In the genomic region with DNA sequence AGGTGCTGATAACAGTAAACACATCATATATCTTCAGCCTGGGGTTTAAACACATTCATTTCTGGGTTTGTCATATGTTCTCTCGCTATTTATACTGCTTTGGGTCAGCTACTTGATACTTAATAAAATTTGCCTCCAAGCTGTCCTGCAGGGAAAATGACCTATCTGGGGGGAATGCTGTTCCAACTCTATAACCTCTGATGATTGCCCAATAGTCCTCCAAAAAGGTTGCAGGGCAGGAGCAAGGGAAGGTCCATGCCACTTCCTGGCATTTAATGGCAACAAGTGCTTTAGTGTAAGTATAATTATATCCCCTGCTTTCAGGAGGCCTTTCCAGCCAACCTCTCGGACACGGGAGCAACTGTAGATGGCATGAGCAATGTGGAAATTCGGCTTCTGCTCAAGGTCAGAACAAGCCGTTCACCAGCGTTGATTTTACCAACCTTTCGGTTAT, we compare ENCODE assay signal across 19 cellular contexts.
DNase-seq lines count a peak whose midpoint lies in the region; ATAC-seq and TF ChIP-seq lines count a peak whose summit lies in the region.
"Had no signal": no experiment of that assay in that cellular context is flagged by ENCODE, and none has a peak within 500 bp of the region (broad histone marks: within the 10 kb centered on the region; RNA-seq: fewer than 3 reads in every experiment).

No MANE protein-coding gene starts in this region.

- no peaks in the 10 kb centered on the region for H3K36me3 ChIP-seq in body of pancreas (replicated peaks in 1 of 2; ENCODE audit: insufficient read depth in 1 of 2, low read depth in 2 of 2)
- H3K36me3 ChIP-seq in heart right ventricle = no peaks in the 10 kb centered on the region
- H3K36me3 ChIP-seq in tibial artery = no peaks in the 10 kb centered on the region
- H3K36me3 ChIP-seq: BLaER1 treated with 17β-estradiol and CSF1 and Interleukin-3, amounts not matched to agents 10 nM and 100 nM; Peyer's patch had no signal

- H3K27ac ChIP-seq in body of pancreas (peak overlapping the region in 3 of 4 donors; percentile 58 to 79 (median 63)), heart right ventricle (peak overlapping the region; percentile 74 to 89 (median 79)), tibial artery (peak overlapping the region; percentile 78 to 81)

- DNase-seq in body of pancreas (peak in 2 of 4 donors; percentile 16 to 25), heart right ventricle (no peak), osteocyte (ENCODE audit: extremely low spot score, unreplicated experiment) (no peak), tibial artery (peak; percentile 48 to 87), OCI-M1 (lab: John Stamatoyannopoulos, UW) (no peak), DMS79 treated with DMSO at 0.1 percent for 48 hours (lab: John Stamatoyannopoulos, UW) (no peak), NCI-H526 (lab: John Stamatoyannopoulos, UW) (no peak)
- no peak for DNase-seq in stimulated activated CD4-positive, alpha-beta T cell treated with anti-CD3 and anti-CD28 coated beads, Interleukin-2, amount 100 ng/mL, for 24 hours
- DNase-seq: activated CD4-positive, CD25-positive, alpha-beta regulatory T cell treated with anti-CD3 and anti-CD28 coated beads, Interleukin-2, amount 50 U/mL, for 72 hours; DND-41; Kasumi-1; NCI-H1694; NCI-H524 treated with DMSO at 0.1 percent for 48 hours; nephron progenitor cell had no signal

- peak overlapping the region; percentile 66 for H3K27ac Mint-ChIP-seq in osteocyte (ENCODE audit: unreplicated experiment)
- H3K27ac Mint-ChIP-seq: activated naive CD4-positive, alpha-beta T cell treated with anti-CD3 and anti-CD28 coated beads, Interleukin-2, amount 50 U/mL, for 72 hours; nephron progenitor cell; T-cell had no signal

- no peaks in the 10 kb centered on the region for H3K27me3 Mint-ChIP-seq in osteocyte (ENCODE audit: unreplicated experiment)
- H3K27me3 Mint-ChIP-seq: central memory CD8-positive, alpha-beta T cell; T-cell had no signal

- no peak overlapping the region for H3K4me3 Mint-ChIP-seq in osteocyte (ENCODE audit: unreplicated experiment)
- H3K4me3 Mint-ChIP-seq: central memory CD8-positive, alpha-beta T cell; nephron progenitor cell; T-cell had no signal

- H3K4me1 ChIP-seq in body of pancreas (peaks cover 37% of the 10 kb centered on the region), heart right ventricle (peaks cover 2 to 51% (median 12%) of the 10 kb centered on the region in 9 donors), tibial artery (peaks cover 0 to 43% (median 39%) of the 10 kb centered on the region in 4 donors)

- no peaks in the 10 kb centered on the region for H3K36me3 Mint-ChIP-seq in osteocyte (ENCODE audit: unreplicated experiment)
- H3K36me3 Mint-ChIP-seq: activated naive CD4-positive, alpha-beta T cell treated with anti-CD3 and anti-CD28 coated beads, Interleukin-2, amount 50 U/mL, for 72 hours; T-cell had no signal

- TF ChIP-seq CTCF in body of pancreas (IDR thresholded peaks at IDR 0.05) (no peak), heart right ventricle (IDR thresholded peaks at IDR 0.05) (no peak), osteocyte (IDR thresholded peaks at IDR 0.05) (no peak), tibial artery (IDR thresholded peaks at IDR 0.05) (no peak)

- no peak overlapping the region for H3K4me3 ChIP-seq in body of pancreas
- peak overlapping the region in 1 of 10 donors; percentile 3 for H3K4me3 ChIP-seq in heart right ventricle
- no peak overlapping the region for H3K4me3 ChIP-seq in tibial artery
- H3K4me3 ChIP-seq: BLaER1 treated with 17β-estradiol and CSF1 and Interleukin-3, amounts not matched to agents 10 nM and 100 nM; Peyer's patch had no signal

- WGBS in body of pancreas, 2 donors = 42 to 49% methylated on average over 7 of the region's 7 CpGs
- 55 to 59% methylated on average over 7 of the region's 7 CpGs for WGBS in heart right ventricle, 2 donors

- H3K27me3 ChIP-seq in body of pancreas (no peaks in the 10 kb centered on the region), heart right ventricle (no peaks in the 10 kb centered on the region), tibial artery (no peaks in the 10 kb centered on the region)
- H3K27me3 ChIP-seq: BLaER1 treated with 17β-estradiol and CSF1 and Interleukin-3, amounts not matched to agents 10 nM and 100 nM; Peyer's patch had no signal

- intact Hi-C loops in body of pancreas (cut with DNase I) = no loop called here
- intact Hi-C loops in heart right ventricle (cut with DNase I) = loop anchor here in 5 of 10 donors (1.0 to 10.0 kb wide), 14 partner anchors 50 to 258 kb away; partner anchors contain the start of gene NUDT4 (in 3 of the 5)
- intact Hi-C loops in tibial artery (cut with DNase I; ENCODE audit: low total_unique reads) = loop anchor here (10.0 kb wide), 1 partner anchor 258 kb away; no protein-coding TSS in a partner anchor

- H3K4me1 Mint-ChIP-seq in osteocyte (ENCODE audit: unreplicated experiment) = peaks cover 22% of the 10 kb centered on the region
- H3K4me1 Mint-ChIP-seq: central memory CD8-positive, alpha-beta T cell; T-cell had no signal

- ATAC-seq in body of pancreas (peak; percentile 35), heart right ventricle (peak; percentile 15 to 81 (median 48))
- ATAC-seq: activated naive CD4-positive, alpha-beta T cell treated with anti-CD3 and anti-CD28 coated beads, Interleukin-2, amount 50 U/mL, for 72 hours; T-cell had no signal

- TF ChIP-seq POLR2A in body of pancreas (IDR thresholded peaks at IDR 0.05) = no peak

- H3K9me3 Mint-ChIP-seq in osteocyte (ENCODE audit: unreplicated experiment) = no peaks in the 10 kb centered on the region
- H3K9me3 Mint-ChIP-seq: activated naive CD4-positive, alpha-beta T cell treated with anti-CD3 and anti-CD28 coated beads, Interleukin-2, amount 50 U/mL, for 72 hours; central memory CD8-positive, alpha-beta T cell; nephron progenitor cell; T-cell had no signal

- H3K9me3 ChIP-seq in body of pancreas (no peaks in the 10 kb centered on the region), heart right ventricle (no peaks in the 10 kb centered on the region), tibial artery (no peaks in the 10 kb centered on the region)
- H3K9me3 ChIP-seq: Peyer's patch had no signal

Comparison
In these comparisons a context has a peak if more than half of its experiments do, and no peak if none do; other contexts are left out.
1. DNase-seq: peak in tibial artery (2 of 2); none in heart right ventricle (0 of 2), osteocyte (single experiment), OCI-M1 (single experiment), DMS79 treated with DMSO at 0.1 percent for 48 hours (single experiment), stimulated activated CD4-positive, alpha-beta T cell treated with anti-CD3 and anti-CD28 coated beads, Interleukin-2, amount 100 ng/mL, for 24 hours (0 of 2) and NCI-H526 (0 of 2).
2. Peak in every context shown above with its lines, with median percentiles within 50 percentile points of each other: H3K27ac ChIP-seq.